Comparison of ENCODE assay signal across 7 cellular contexts in the genomic region with DNA sequence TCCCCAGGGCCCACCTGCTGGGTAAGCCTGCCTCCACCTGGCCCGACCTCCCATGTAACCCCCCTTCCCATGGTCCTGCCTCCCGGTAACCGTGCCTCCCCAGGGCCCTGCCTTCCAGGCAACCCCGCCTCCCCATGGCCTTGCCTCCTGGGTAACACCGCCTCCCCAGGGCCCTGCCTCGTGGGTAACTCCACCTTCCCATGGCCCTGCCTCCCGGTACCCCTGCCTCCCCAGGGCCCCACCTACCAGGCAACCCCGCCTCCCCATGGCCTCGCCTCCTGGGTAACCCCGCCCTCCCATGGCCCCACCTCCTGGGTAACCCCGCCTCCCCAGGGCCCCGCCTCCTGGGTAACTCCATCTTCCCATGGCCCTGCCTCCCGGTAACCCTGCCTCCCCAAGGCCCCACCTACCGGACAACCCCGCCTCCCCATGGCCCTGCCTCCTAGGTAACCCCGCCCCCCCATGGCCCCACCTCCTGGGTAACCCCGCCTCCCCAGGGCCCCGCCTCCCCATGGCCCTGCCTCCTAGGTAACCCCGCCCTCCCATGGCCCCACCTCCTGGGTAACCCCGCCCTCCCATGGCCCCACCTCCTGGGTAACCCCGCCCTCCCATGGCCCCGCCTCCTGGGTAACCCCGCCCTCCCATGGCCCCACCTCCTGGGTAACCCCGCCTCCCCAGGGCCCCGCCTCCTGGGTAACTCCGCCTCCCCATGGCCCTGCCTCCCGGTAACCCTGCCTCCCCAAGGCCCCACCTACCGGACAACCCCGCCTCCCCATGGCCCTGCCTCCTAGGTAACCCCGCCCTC. TPM values are rescaled to one million over a fixed set of nuclear protein-coding genes. Genes with fewer than 3 reads are reported as not detected.
DNase-seq lines count a peak whose midpoint lies in the region; TF ChIP-seq lines count a peak whose summit lies in the region.
"Not testable (repeated sequence)": the region's sequence is repeated elsewhere in the genome, so short reads cannot be mapped to it uniquely, and the experiment has no call there.

No MANE protein-coding gene starts in this region.

- H3K27ac Mint-ChIP-seq in activated CD4-positive, alpha-beta memory T cell treated with anti-CD3 and anti-CD28 coated beads for 36 hours; endothelial cell (ENCODE audit: unreplicated experiment): not testable (repeated sequence)

- not testable (repeated sequence) for H3K27ac ChIP-seq in GM23248; osteoblast (ENCODE audit: low read depth, low read length)

- in situ Hi-C loops in GM23248 (cut with MboI), result not testable (repeated sequence)

- not testable (repeated sequence) for H3K27me3 ChIP-seq in GM23248 (replicated peaks; ENCODE audit: insufficient read depth); osteoblast (ENCODE audit: insufficient read depth, low read length)

- peak; percentile 59 for DNase-seq in GM23248
- peak; percentile 21 to 75 (median 63) for DNase-seq in T-helper 1 cell
- DNase-seq in activated CD4-positive, alpha-beta memory T cell treated with anti-CD3 and anti-CD28 coated beads for 36 hours, result peak; percentile 73
- DNase-seq in activated gamma-delta T cell treated with Interleukin-2 at 50 U/mL for 16 hours, result peak; percentile 64
- DNase-seq in endothelial cell (ENCODE audit: low spot score), result peak; percentile 52
- DNase-seq in osteoblast (ENCODE audit: insufficient read length, low spot score, missing footprints), result peak; percentile 82
- peak; percentile 27 for DNase-seq in stimulated activated CD8-positive, alpha-beta memory T cell treated with anti-CD3 and anti-CD28 coated beads, Interleukin-12 subunit alpha, Interleukin-12 subunit beta, amount 100 ng/mL, for 4 hours (ENCODE audit: low read depth)

- not testable (repeated sequence) for H2AFZ ChIP-seq in GM23248; osteoblast (ENCODE audit: low read length)

- not testable (repeated sequence) for H3K9me3 Mint-ChIP-seq in activated CD4-positive, alpha-beta memory T cell treated with anti-CD3 and anti-CD28 coated beads for 36 hours; endothelial cell (ENCODE audit: unreplicated experiment)

- H3K4me3 Mint-ChIP-seq in activated CD4-positive, alpha-beta memory T cell treated with anti-CD3 and anti-CD28 coated beads for 36 hours; endothelial cell (ENCODE audit: unreplicated experiment): not testable (repeated sequence)

- not testable (repeated sequence) for H3K4me3 ChIP-seq in GM23248; osteoblast (ENCODE audit: insufficient read depth, low read length)

- H3K27me3 Mint-ChIP-seq in activated CD4-positive, alpha-beta memory T cell treated with anti-CD3 and anti-CD28 coated beads for 36 hours; endothelial cell (ENCODE audit: unreplicated experiment): not testable (repeated sequence)

- H3K79me2 ChIP-seq in GM23248 (ENCODE audit: insufficient read depth); osteoblast (ENCODE audit: insufficient read depth, low read length): not testable (repeated sequence)

- intact Hi-C loops in activated CD4-positive, alpha-beta memory T cell treated with anti-CD3 and anti-CD28 coated beads for 36 hours (cut with micrococcal nuclease), result not testable (repeated sequence)

- CTCF ChIA-PET in activated CD4-positive, alpha-beta memory T cell treated with anti-CD3 and anti-CD28 coated beads for 36 hours (lab: Charles Lee), result not testable (repeated sequence)

- H3K36me3 Mint-ChIP-seq in activated CD4-positive, alpha-beta memory T cell treated with anti-CD3 and anti-CD28 coated beads for 36 hours, result peaks cover 33% of the 10 kb centered on the region
- H3K36me3 Mint-ChIP-seq in endothelial cell (ENCODE audit: low read depth, unreplicated experiment), result peaks cover 39% of the 10 kb centered on the region

- H3K36me3 ChIP-seq in GM23248 (ENCODE audit: low read depth); osteoblast (ENCODE audit: insufficient read depth, low read length): not testable (repeated sequence)

- H3K4me1 Mint-ChIP-seq in activated CD4-positive, alpha-beta memory T cell treated with anti-CD3 and anti-CD28 coated beads for 36 hours (ENCODE audit: low read depth); endothelial cell (ENCODE audit: unreplicated experiment): not testable (repeated sequence)

- not testable (repeated sequence) for H4K20me1 ChIP-seq in GM23248 (ENCODE audit: insufficient read depth); osteoblast (ENCODE audit: insufficient read depth, low read length)

- H3K9me2 ChIP-seq in GM23248 (ENCODE audit: insufficient read depth), result not testable (repeated sequence)

- not testable (repeated sequence) for H3K9me3 ChIP-seq in GM23248 (ENCODE audit: low read depth); osteoblast (ENCODE audit: low read depth, low read length)

- POLR2A ChIA-PET in activated CD4-positive, alpha-beta memory T cell treated with anti-CD3 and anti-CD28 coated beads for 36 hours (lab: Charles Lee), result not testable (repeated sequence)

- H3K9ac ChIP-seq in GM23248, result not testable (repeated sequence)

- TF ChIP-seq CTCF in endothelial cell (IDR thresholded peaks at IDR 0.05; ENCODE audit: unreplicated experiment); osteoblast (IDR thresholded peaks at IDR 0.05; ENCODE audit: extremely low read depth, low read depth, low read length): not testable (repeated sequence)

- not testable (repeated sequence) for H3K4me2 ChIP-seq in GM23248 (ENCODE audit: unreplicated experiment); osteoblast (ENCODE audit: insufficient read depth, low read length)

- H3F3A ChIP-seq in GM23248 (ENCODE audit: insufficient read depth), result not testable (repeated sequence)

- 91 to 100% methylated on average over 6 to 30 of the region's 30 CpGs for WGBS in GM23248 (ENCODE audit: low coverage in 1 of 2, low lambda C conversion rate in 2 of 2, missing lambda C conversion rate in 2 of 2), 2 experiments

- H3K4me1 ChIP-seq in GM23248 (ENCODE audit: insufficient read depth); osteoblast (ENCODE audit: insufficient read depth, low read length): not testable (repeated sequence)

RNA-seq across cellular contexts. Expression of a gene that starts 17.9 kb away (rescaled TPM):
- under 0.01 and 0.43 TPM in 2 replicates for total RNA-seq in GM23248 (2014; rRNA removed; shearing (Covaris generic))
- 0.46 and 0.63 TPM in 2 replicates for polyA plus RNA-seq in GM23248 (2016; fragmentation: Nextera tagmentation; extraction: Ambion mirVana)
- total RNA-seq in activated CD4-positive, alpha-beta memory T cell treated with anti-CD3 and anti-CD28 coated beads for 36 hours, result under 1 TPM; 0.63 to 0.71 TPM
- total RNA-seq in endothelial cell (ENCODE audit: unreplicated experiment) (0.56 TPM), osteoblast (not detected in 2 replicates)

Comparison
In these comparisons a context has a peak if more than half of its experiments do, and no peak if none do; other contexts are left out.
1. DNase-seq: peak in every context shown above with its lines; median percentile 82 in osteoblast; 73 in activated CD4-positive, alpha-beta memory T cell treated with anti-CD3 and anti-CD28 coated beads for 36 hours; 64 in activated gamma-delta T cell treated with Interleukin-2 at 50 U/mL for 16 hours; 63 in T-helper 1 cell; 59 in GM23248; 52 in endothelial cell; 27 in stimulated activated CD8-positive, alpha-beta memory T cell treated with anti-CD3 and anti-CD28 coated beads, Interleukin-12 subunit alpha, Interleukin-12 subunit beta, amount 100 ng/mL, for 4 hours.